ENCODE assay signal across 32 cellular contexts in the genomic region with DNA sequence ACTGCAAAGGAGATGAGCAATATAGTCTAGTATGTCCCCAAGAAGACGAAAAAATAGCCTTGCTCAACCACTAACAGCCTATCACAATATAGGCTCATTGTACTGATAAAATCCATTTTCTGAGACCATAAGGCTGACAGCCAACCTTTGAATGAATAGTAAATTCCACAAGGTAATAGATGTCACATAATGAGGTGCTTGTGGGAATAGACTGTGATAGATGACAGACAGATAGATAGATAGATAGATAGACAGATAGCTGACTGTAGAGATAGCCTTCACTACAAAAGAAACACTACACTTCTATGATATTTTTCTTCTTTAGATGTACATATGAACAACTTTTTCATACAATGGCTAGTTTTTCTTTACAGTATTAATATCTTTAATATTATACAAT.
"Had no signal": no experiment of that assay in that cellular context is flagged by ENCODE, and none has a peak within 500 bp of the region (broad histone marks: within the 10 kb centered on the region; RNA-seq: fewer than 3 reads in every experiment).

No MANE protein-coding gene starts in this region.

- H3K27me3 ChIP-seq: colonic mucosa, dorsolateral prefrontal cortex, foreskin keratinocyte, gastrocnemius medialis, heart right ventricle had no signal

- DNase-seq: activated B cell treated with CpG ODN at 0.5 μM for 24 hours; activated CD4-positive, alpha-beta T cell treated with anti-CD3 and anti-CD28 coated beads for 48 hours; activated CD4-positive, alpha-beta T cell treated with anti-CD3 and anti-CD28 coated beads, Interleukin-2, amount 50 U/mL, for 1 hour; activated CD4-positive, alpha-beta T cell treated with anti-CD3 and anti-CD28 coated beads, Interleukin-2, amount 50 U/mL, for 48 hours; activated CD8-positive, alpha-beta memory T cell treated with anti-CD3 and anti-CD28 coated beads, Interleukin-2, amount 50 U/mL, for 48 hours; activated CD8-positive, alpha-beta T cell treated with anti-CD3 and anti-CD28 coated beads, Interleukin-2, amount 10 ng/mL, durations not matched to agents 7 days and 5 days; activated gamma-delta T cell; activated naive CD4-positive, alpha-beta T cell; activated naive CD4-positive, alpha-beta T cell treated with anti-CD3 and anti-CD28 coated beads, Interleukin-2, amount 10 ng/mL, durations not matched to agents 7 days and 5 days; activated naive CD8-positive, alpha-beta T cell treated with anti-CD3 and anti-CD28 coated beads, Interleukin-2, amount 10 ng/mL, durations not matched to agents 7 days and 5 days; activated T-cell treated with anti-CD3 and anti-CD28 coated beads for 4 hours; activated T-cell treated with anti-CD3 and anti-CD28 coated beads, Interleukin-2, amount 50 U/mL, for 24 hours; activated T-cell treated with anti-CD3 and anti-CD28 coated beads, Interleukin-2, amount 50 U/mL, for 72 hours; amniotic stem cell; anterior cingulate cortex; caudate nucleus; cerebellar nuclear complex; colonic mucosa; dorsolateral prefrontal cortex; effector memory CD4-positive, alpha-beta T cell; endodermal cell; foreskin keratinocyte; gastrocnemius medialis; heart right ventricle; T-helper 1 cell; T-helper 17 cell; T1000; WERI-Rb-1 had no signal

- ATAC-seq: activated CD4-positive, CD25-positive, alpha-beta regulatory T cell treated with anti-CD3 and anti-CD28 coated beads, Interleukin-2, amount 50 U/mL, for 24 hours; activated CD8-positive, alpha-beta T cell treated with anti-CD3 and anti-CD28 coated beads, Interleukin-2, amount 10 ng/mL, durations not matched to agents 7 days and 5 days; activated naive CD4-positive, alpha-beta T cell treated with anti-CD3 and anti-CD28 coated beads, Interleukin-2, amount 50 U/mL, for 72 hours; activated T-cell treated with anti-CD3 and anti-CD28 coated beads, Interleukin-2, amount 50 U/mL, for 72 hours; esophagus mucosa; foreskin keratinocyte; gastrocnemius medialis; heart right ventricle; T-helper 17 cell had no signal

- H3K27ac Mint-ChIP-seq: activated B cell treated with CpG ODN at 0.5 μM for 24 hours; activated CD8-positive, alpha-beta T cell treated with anti-CD3 and anti-CD28 coated beads, Interleukin-2, amount 10 ng/mL, durations not matched to agents 7 days and 5 days; activated naive CD4-positive, alpha-beta T cell treated with anti-CD3 and anti-CD28 coated beads, Interleukin-2, amount 10 ng/mL, durations not matched to agents 7 days and 5 days; activated naive CD4-positive, alpha-beta T cell treated with anti-CD3 and anti-CD28 coated beads, Interleukin-2, amount 50 U/mL, for 72 hours; activated naive CD8-positive, alpha-beta T cell treated with anti-CD3 and anti-CD28 coated beads, Interleukin-2, amount 10 ng/mL, durations not matched to agents 7 days and 5 days; activated T-cell treated with anti-CD3 and anti-CD28 coated beads, Interleukin-2, amount 50 U/mL, for 24 hours; activated T-cell treated with anti-CD3 and anti-CD28 coated beads, Interleukin-2, amount 50 U/mL, for 72 hours; endodermal cell; T-helper 17 cell; T-helper 2 cell treated with Interferon-gamma antibody and Interleukin-4, amounts not matched to agents 5 μg/mL and 100 μg/mL, for 36 hours had no signal

- H3K27ac ChIP-seq: colonic mucosa, dorsolateral prefrontal cortex, foreskin keratinocyte, gastrocnemius medialis, heart right ventricle, WERI-Rb-1 had no signal

- H3K36me3 Mint-ChIP-seq: activated naive CD4-positive, alpha-beta T cell treated with anti-CD3 and anti-CD28 coated beads, Interleukin-2, amount 10 ng/mL, durations not matched to agents 7 days and 5 days; activated naive CD8-positive, alpha-beta T cell treated with anti-CD3 and anti-CD28 coated beads, Interleukin-2, amount 10 ng/mL, durations not matched to agents 7 days and 5 days had no signal

- H3K9me3 Mint-ChIP-seq: activated B cell treated with CpG ODN at 0.5 μM for 24 hours had no signal

- H3K4me1 ChIP-seq: colonic mucosa, foreskin keratinocyte, gastrocnemius medialis, heart right ventricle had no signal

- H3K9me3 ChIP-seq: colonic mucosa, gastrocnemius medialis had no signal

- H3K4me3 ChIP-seq: colonic mucosa, dorsolateral prefrontal cortex, gastrocnemius medialis, heart right ventricle had no signal

- H3K27me3 Mint-ChIP-seq: activated B cell treated with CpG ODN at 0.5 μM for 24 hours; activated naive CD4-positive, alpha-beta T cell treated with anti-CD3 and anti-CD28 coated beads, Interleukin-2, amount 10 ng/mL, durations not matched to agents 7 days and 5 days; activated T-cell treated with anti-CD3 and anti-CD28 coated beads, Interleukin-2, amount 50 U/mL, for 24 hours; T-helper 17 cell had no signal

- H3K4me1 Mint-ChIP-seq: activated B cell treated with CpG ODN at 0.5 μM for 24 hours; activated naive CD4-positive, alpha-beta T cell treated with anti-CD3 and anti-CD28 coated beads, Interleukin-2, amount 10 ng/mL, durations not matched to agents 7 days and 5 days; activated naive CD8-positive, alpha-beta T cell treated with anti-CD3 and anti-CD28 coated beads, Interleukin-2, amount 10 ng/mL, durations not matched to agents 7 days and 5 days; endodermal cell; T-helper 17 cell had no signal

- H3K36me3 ChIP-seq: colonic mucosa, gastrocnemius medialis, heart right ventricle, WERI-Rb-1 had no signal

- H3K4me3 Mint-ChIP-seq: activated B cell treated with CpG ODN at 0.5 μM for 24 hours; activated CD8-positive, alpha-beta T cell treated with anti-CD3 and anti-CD28 coated beads, Interleukin-2, amount 10 ng/mL, durations not matched to agents 7 days and 5 days; activated naive CD4-positive, alpha-beta T cell treated with anti-CD3 and anti-CD28 coated beads, Interleukin-2, amount 10 ng/mL, durations not matched to agents 7 days and 5 days; activated naive CD8-positive, alpha-beta T cell treated with anti-CD3 and anti-CD28 coated beads, Interleukin-2, amount 10 ng/mL, durations not matched to agents 7 days and 5 days; activated T-cell treated with anti-CD3 and anti-CD28 coated beads, Interleukin-2, amount 50 U/mL, for 24 hours; activated T-cell treated with anti-CD3 and anti-CD28 coated beads, Interleukin-2, amount 50 U/mL, for 72 hours; endodermal cell; T-helper 17 cell; T-helper 2 cell treated with Interferon-gamma antibody and Interleukin-4, amounts not matched to agents 5 μg/mL and 100 μg/mL, for 36 hours had no signal
